Comparison of ENCODE assay signal across 1 cellular context in the genomic region with DNA sequence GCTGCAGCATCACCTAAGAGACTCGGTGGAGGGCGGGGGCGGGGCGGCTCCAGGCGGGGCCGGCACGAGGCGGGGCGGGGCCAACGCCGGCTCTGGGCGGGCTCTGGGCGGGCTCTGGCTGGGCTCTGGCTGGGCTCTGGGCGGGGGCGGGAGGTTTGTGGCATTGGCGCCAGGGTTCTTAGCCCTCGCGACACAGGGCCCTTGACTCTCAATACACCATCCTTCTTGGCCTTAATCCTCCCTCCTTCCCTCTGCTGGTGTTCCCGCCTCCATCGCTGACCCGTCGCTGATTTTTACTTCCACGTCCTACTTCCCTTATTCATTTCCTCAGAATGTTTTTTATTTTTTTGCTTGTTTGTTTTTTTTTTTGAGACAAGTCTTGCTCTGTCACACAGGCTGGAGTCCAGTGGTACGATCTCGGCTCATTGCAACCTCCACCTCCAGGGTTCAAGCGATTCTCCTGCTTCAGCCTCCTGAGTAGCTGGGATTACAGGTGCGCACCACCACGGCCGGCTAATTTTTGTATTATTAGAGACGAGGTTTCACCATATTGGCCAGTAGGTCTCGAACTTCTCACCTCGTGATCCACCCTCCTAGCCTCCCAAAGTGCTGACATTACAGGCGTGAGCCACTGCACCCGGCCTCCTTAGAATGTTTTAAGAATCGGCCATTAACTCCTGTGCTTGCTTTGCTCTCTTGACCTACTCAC.
TF ChIP-seq lines count a peak whose summit lies in the region.

A gene with protein sequence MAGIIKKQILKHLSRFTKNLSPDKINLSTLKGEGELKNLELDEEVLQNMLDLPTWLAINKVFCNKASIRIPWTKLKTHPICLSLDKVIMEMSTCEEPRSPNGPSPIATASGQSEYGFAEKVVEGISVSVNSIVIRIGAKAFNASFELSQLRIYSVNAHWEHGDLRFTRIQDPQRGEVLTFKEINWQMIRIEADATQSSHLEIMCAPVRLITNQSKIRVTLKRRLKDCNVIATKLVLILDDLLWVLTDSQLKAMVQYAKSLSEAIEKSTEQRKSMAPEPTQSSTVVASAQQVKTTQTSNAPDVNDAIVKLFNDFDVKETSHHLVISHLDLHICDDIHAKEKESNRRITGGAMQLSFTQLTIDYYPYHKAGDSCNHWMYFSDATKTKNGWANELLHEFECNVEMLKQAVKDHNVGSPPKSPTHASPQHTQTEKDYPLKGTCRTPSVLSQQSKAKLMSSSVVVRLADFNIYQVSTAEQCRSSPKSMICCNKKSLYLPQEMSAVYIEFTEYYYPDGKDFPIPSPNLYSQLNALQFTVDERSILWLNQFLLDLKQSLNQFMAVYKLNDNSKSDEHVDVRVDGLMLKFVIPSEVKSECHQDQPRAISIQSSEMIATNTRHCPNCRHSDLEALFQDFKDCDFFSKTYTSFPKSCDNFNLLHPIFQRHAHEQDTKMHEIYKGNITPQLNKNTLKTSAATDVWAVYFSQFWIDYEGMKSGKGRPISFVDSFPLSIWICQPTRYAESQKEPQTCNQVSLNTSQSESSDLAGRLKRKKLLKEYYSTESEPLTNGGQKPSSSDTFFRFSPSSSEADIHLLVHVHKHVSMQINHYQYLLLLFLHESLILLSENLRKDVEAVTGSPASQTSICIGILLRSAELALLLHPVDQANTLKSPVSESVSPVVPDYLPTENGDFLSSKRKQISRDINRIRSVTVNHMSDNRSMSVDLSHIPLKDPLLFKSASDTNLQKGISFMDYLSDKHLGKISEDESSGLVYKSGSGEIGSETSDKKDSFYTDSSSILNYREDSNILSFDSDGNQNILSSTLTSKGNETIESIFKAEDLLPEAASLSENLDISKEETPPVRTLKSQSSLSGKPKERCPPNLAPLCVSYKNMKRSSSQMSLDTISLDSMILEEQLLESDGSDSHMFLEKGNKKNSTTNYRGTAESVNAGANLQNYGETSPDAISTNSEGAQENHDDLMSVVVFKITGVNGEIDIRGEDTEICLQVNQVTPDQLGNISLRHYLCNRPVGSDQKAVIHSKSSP (N-terminal part only) (minus strand): TSS at position 24 of the 709 bp plus-strand sequence. CDS start 239 bp downstream, outside the sequence.

TF ChIP-seq in GM12878, 131 proteins besides CTCF, POLR2A, EP300 and RAD21 (continued from another document and continues in another):
- TF ChIP-seq EGR1 (IDR thresholded peaks at IDR 0.05; ENCODE audit: borderline replicate concordance in 1 of 2, low read depth in 2 of 2, low read length in 2 of 2) (peak in 1 of 2 experiments; percentile 88; a peak in 2 of 3 replicates), YY1 (IDR thresholded peaks at IDR 0.05; ENCODE audit: low read depth, low read length) (no peak), HDAC2 (IDR thresholded peaks at IDR 0.05) (no peak), HDGF (IDR thresholded peaks at IDR 0.05) (peak; percentile 83), MTA3 (IDR thresholded peaks at IDR 0.05; ENCODE audit: borderline replicate concordance, low read length) (no peak), MLLT1 (IDR thresholded peaks at IDR 0.05) (peak; percentile 60; the same call in 1 of the 2 replicates), SP1 (IDR thresholded peaks at IDR 0.05; ENCODE audit: low read depth, low read length) (no peak), IKZF1 (conservative IDR thresholded peaks at IDR 0.05) (no peak), EZH2 (IDR thresholded peaks at IDR 0.05; ENCODE audit: borderline replicate concordance, control insufficient read depth, low read depth, low read length) (no peak), PAX5 (IDR thresholded peaks at IDR 0.05; ENCODE audit: borderline replicate concordance, low read depth, low read length) (no peak), YBX1 (IDR thresholded peaks at IDR 0.05) (peak; percentile 41; the same call in 1 of the 2 replicates), E2F8 (IDR thresholded peaks at IDR 0.05; ENCODE audit: low read depth, partially characterized antibody) (no peak), ZNF384 (IDR thresholded peaks at IDR 0.05; ENCODE audit: borderline replicate concordance, low read depth, low read length) (no peak; the same call in 1 of the 2 replicates), ASH2L (IDR thresholded peaks at IDR 0.05; ENCODE audit: borderline replicate concordance, low read depth) (no peak), SUPT20H (IDR thresholded peaks at IDR 0.05; ENCODE audit: borderline replicate concordance, control insufficient read depth, low read depth, low read length) (no peak), NR2C2 (IDR thresholded peaks at IDR 0.05; ENCODE audit: borderline replicate concordance, control insufficient read depth, insufficient read length, low read depth) (no peak), KDM1A (IDR thresholded peaks at IDR 0.05; ENCODE audit: borderline replicate concordance) (no peak), NFXL1 (IDR thresholded peaks at IDR 0.05; ENCODE audit: borderline replicate concordance) (no peak), NRF1 (conservative IDR thresholded peaks at IDR 0.05; ENCODE audit: low read depth, low read length) (no peak), POLR2AphosphoS5 (IDR thresholded peaks at IDR 0.05; ENCODE audit: low read length) (peak; percentile 48; the same call in 1 of the 2 replicates), PML (IDR thresholded peaks at IDR 0.05; ENCODE audit: low read length) (0 out of 2 replicates have a peak, but pooled peaks have one; percentile 42), ETV6 (conservative IDR thresholded peaks at IDR 0.05 in 1 of 2, IDR thresholded peaks at IDR 0.05 in 1 of 2; ENCODE audit: borderline replicate concordance in 1 of 2, low read depth in 1 of 2) (no peak), PBX3 (IDR thresholded peaks at IDR 0.05; ENCODE audit: insufficient replicate concordance, low read depth, low read length) (no peak), SPI1 (IDR thresholded peaks at IDR 0.05; ENCODE audit: borderline replicate concordance, insufficient read depth, low read depth, low read length) (peak; percentile 1; the same call in 1 of the 2 replicates), ZNF207 (IDR thresholded peaks at IDR 0.05; ENCODE audit: borderline replicate concordance) (no peak), FOXM1 (IDR thresholded peaks at IDR 0.05; ENCODE audit: low read depth, low read length) (no peak), TCF7 (IDR thresholded peaks at IDR 0.05; ENCODE audit: borderline replicate concordance) (no peak), NBN (IDR thresholded peaks at IDR 0.05) (peak; percentile 75; the same call in 1 of the 2 replicates), BHLHE40 (IDR thresholded peaks at IDR 0.05; ENCODE audit: borderline replicate concordance in 1 of 2, low read depth in 2 of 2, low read length in 1 of 2) (peak in 1 of 2 experiments; percentile 65; a peak in 3 of 4 replicates)
- TF ChIP-seq, protein P1, sequence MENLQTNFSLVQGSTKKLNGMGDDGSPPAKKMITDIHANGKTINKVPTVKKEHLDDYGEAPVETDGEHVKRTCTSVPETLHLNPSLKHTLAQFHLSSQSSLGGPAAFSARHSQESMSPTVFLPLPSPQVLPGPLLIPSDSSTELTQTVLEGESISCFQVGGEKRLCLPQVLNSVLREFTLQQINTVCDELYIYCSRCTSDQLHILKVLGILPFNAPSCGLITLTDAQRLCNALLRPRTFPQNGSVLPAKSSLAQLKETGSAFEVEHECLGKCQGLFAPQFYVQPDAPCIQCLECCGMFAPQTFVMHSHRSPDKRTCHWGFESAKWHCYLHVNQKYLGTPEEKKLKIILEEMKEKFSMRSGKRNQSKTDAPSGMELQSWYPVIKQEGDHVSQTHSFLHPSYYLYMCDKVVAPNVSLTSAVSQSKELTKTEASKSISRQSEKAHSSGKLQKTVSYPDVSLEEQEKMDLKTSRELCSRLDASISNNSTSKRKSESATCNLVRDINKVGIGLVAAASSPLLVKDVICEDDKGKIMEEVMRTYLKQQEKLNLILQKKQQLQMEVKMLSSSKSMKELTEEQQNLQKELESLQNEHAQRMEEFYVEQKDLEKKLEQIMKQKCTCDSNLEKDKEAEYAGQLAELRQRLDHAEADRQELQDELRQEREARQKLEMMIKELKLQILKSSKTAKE (IDR thresholded peaks at IDR 0.05; ENCODE audit: low read depth, poor library complexity, severe bottlenecking): no peak
- TF ChIP-seq, protein P2, sequence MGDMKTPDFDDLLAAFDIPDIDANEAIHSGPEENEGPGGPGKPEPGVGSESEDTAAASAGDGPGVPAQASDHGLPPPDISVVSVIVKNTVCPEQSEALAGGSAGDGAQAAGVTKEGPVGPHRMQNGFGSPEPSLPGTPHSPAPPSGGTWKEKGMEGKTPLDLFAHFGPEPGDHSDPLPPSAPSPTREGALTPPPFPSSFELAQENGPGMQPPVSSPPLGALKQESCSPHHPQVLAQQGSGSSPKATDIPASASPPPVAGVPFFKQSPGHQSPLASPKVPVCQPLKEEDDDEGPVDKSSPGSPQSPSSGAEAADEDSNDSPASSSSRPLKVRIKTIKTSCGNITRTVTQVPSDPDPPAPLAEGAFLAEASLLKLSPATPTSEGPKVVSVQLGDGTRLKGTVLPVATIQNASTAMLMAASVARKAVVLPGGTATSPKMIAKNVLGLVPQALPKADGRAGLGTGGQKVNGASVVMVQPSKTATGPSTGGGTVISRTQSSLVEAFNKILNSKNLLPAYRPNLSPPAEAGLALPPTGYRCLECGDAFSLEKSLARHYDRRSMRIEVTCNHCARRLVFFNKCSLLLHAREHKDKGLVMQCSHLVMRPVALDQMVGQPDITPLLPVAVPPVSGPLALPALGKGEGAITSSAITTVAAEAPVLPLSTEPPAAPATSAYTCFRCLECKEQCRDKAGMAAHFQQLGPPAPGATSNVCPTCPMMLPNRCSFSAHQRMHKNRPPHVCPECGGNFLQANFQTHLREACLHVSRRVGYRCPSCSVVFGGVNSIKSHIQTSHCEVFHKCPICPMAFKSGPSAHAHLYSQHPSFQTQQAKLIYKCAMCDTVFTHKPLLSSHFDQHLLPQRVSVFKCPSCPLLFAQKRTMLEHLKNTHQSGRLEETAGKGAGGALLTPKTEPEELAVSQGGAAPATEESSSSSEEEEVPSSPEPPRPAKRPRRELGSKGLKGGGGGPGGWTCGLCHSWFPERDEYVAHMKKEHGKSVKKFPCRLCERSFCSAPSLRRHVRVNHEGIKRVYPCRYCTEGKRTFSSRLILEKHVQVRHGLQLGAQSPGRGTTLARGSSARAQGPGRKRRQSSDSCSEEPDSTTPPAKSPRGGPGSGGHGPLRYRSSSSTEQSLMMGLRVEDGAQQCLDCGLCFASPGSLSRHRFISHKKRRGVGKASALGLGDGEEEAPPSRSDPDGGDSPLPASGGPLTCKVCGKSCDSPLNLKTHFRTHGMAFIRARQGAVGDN (IDR thresholded peaks at IDR 0.05): no peak
- TF ChIP-seq, protein P3, sequence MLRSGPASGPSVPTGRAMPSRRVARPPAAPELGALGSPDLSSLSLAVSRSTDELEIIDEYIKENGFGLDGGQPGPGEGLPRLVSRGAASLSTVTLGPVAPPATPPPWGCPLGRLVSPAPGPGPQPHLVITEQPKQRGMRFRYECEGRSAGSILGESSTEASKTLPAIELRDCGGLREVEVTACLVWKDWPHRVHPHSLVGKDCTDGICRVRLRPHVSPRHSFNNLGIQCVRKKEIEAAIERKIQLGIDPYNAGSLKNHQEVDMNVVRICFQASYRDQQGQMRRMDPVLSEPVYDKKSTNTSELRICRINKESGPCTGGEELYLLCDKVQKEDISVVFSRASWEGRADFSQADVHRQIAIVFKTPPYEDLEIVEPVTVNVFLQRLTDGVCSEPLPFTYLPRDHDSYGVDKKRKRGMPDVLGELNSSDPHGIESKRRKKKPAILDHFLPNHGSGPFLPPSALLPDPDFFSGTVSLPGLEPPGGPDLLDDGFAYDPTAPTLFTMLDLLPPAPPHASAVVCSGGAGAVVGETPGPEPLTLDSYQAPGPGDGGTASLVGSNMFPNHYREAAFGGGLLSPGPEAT (IDR thresholded peaks at IDR 0.05; ENCODE audit: low read depth): no peak
